20 cellular contexts compared by ENCODE assay signal in genomic region chr1:117531222-117531621, GRCh38.
DNase-seq lines count a peak whose midpoint lies in the region; ATAC-seq lines count a peak whose summit lies in the region.
"Had no signal": no experiment of that assay in that cellular context is flagged by ENCODE, and none has a peak within 500 bp of the region (broad histone marks: within the 10 kb centered on the region; RNA-seq: fewer than 3 reads in every experiment).

No MANE protein-coding gene starts in this region.

- H3K27ac Mint-ChIP-seq in activated CD4-positive, alpha-beta T cell treated with anti-CD3 and anti-CD28 coated beads for 36 hours, result peak overlapping the region; percentile 37
- H3K27ac Mint-ChIP-seq in activated naive CD4-positive, alpha-beta T cell treated with anti-CD3 and anti-CD28 coated beads, Interleukin-2, amount 50 U/mL, for 24 hours, result peak overlapping the region; percentile 91
- peak overlapping the region; percentile 82 for H3K27ac Mint-ChIP-seq in activated naive CD8-positive, alpha-beta T cell
- H3K27ac Mint-ChIP-seq: CD8-positive, alpha-beta T cell had no signal

- no peak overlapping the region for H3K4me3 Mint-ChIP-seq in activated CD4-positive, alpha-beta T cell treated with anti-CD3 and anti-CD28 coated beads for 36 hours
- no peak overlapping the region for H3K4me3 Mint-ChIP-seq in activated naive CD4-positive, alpha-beta T cell treated with anti-CD3 and anti-CD28 coated beads, Interleukin-2, amount 50 U/mL, for 24 hours
- no peak overlapping the region for H3K4me3 Mint-ChIP-seq in activated naive CD8-positive, alpha-beta T cell
- H3K4me3 Mint-ChIP-seq: CD8-positive, alpha-beta T cell had no signal

- POLR2A ChIA-PET in activated CD4-positive, alpha-beta T cell treated with anti-CD3 and anti-CD28 coated beads for 36 hours (lab: Charles Lee), result no interaction called here

- ATAC-seq in activated CD4-positive, alpha-beta T cell treated with anti-CD3 and anti-CD28 coated beads for 36 hours, result peak; percentile 63
- ATAC-seq in stimulated activated naive CD8-positive, alpha-beta T cell treated with anti-CD3 and anti-CD28 coated beads, Interleukin-15, Interleukin-2, amounts not matched to agents 100 U/mL and 50 U/mL, for 24 hours, result peak; percentile 69
- ATAC-seq in HG02981 (IDR thresholded peaks at IDR 0.05; ENCODE audit: unreplicated experiment), result no peak
- ATAC-seq: CD8-positive, alpha-beta T cell had no signal

- DNase-seq in activated CD4-positive, alpha-beta T cell treated with anti-CD3 and anti-CD28 coated beads for 36 hours, result no peak
- no peak for DNase-seq in activated CD4-positive, alpha-beta T cell treated with anti-CD3 and anti-CD28 coated beads, Interleukin-2, amount 50 U/mL, for 48 hours
- DNase-seq in activated naive CD4-positive, alpha-beta T cell treated with Interleukin-2 at 50 U/mL for 16 hours, result no peak
- DNase-seq in stimulated activated naive CD8-positive, alpha-beta T cell treated with anti-CD3 and anti-CD28 coated beads, Interleukin-15, Interleukin-2, amounts not matched to agents 100 U/mL and 50 U/mL, for 24 hours, result no peak
- no peak for DNase-seq in DMS53 treated with DMSO at 0.1 percent for 48 hours (lab: John Stamatoyannopoulos, UW; ENCODE audit: unreplicated experiment)
- DNase-seq: AML-193; C1 segment of cervical spinal cord; CD8-positive, alpha-beta T cell; GOT3; HCEC 1CT; IMR-90; NCI-H1694 treated with DMSO at 0.1 percent for 48 hours; NCI-H2081 treated with DMSO at 0.1 percent for 48 hours; NCI-H2171 treated with DMSO at 0.1 percent for 48 hours; NCI-H446; NCI-H526; Right ventricle myocardium superior had no signal

- intact Hi-C loops in activated CD4-positive, alpha-beta T cell treated with anti-CD3 and anti-CD28 coated beads for 36 hours (cut with DNase I, micrococcal nuclease), result loop anchor here (1.0 to 2.0 kb wide), 2 partner anchors 133 to 164 kb away; partner anchors contain the start of gene MAN1A2 (in 1 of the 2)

- H3K27me3 Mint-ChIP-seq in activated CD4-positive, alpha-beta T cell treated with anti-CD3 and anti-CD28 coated beads for 36 hours, result peaks cover 2% of the 10 kb centered on the region
- no peaks in the 10 kb centered on the region for H3K27me3 Mint-ChIP-seq in activated naive CD4-positive, alpha-beta T cell treated with anti-CD3 and anti-CD28 coated beads, Interleukin-2, amount 50 U/mL, for 24 hours
- H3K27me3 Mint-ChIP-seq in activated naive CD8-positive, alpha-beta T cell, result no peaks in the 10 kb centered on the region

- CTCF ChIA-PET in activated CD4-positive, alpha-beta T cell treated with anti-CD3 and anti-CD28 coated beads for 36 hours (lab: Charles Lee), result interaction anchor here (8.4 kb wide), 1 partner anchor 226 kb away, joined by 164 read pairs; no protein-coding TSS in a partner anchor

- peaks cover 2% of the 10 kb centered on the region for H3K9me3 Mint-ChIP-seq in activated CD4-positive, alpha-beta T cell treated with anti-CD3 and anti-CD28 coated beads for 36 hours (ENCODE audit: low read depth)
- H3K9me3 Mint-ChIP-seq in activated naive CD4-positive, alpha-beta T cell treated with anti-CD3 and anti-CD28 coated beads, Interleukin-2, amount 50 U/mL, for 24 hours, result no peaks in the 10 kb centered on the region
- H3K9me3 Mint-ChIP-seq in activated naive CD8-positive, alpha-beta T cell (ENCODE audit: low read depth), result no peaks in the 10 kb centered on the region
- H3K9me3 Mint-ChIP-seq: CD8-positive, alpha-beta T cell had no signal

- peaks cover 34% of the 10 kb centered on the region for H3K4me1 Mint-ChIP-seq in activated CD4-positive, alpha-beta T cell treated with anti-CD3 and anti-CD28 coated beads for 36 hours
- H3K4me1 Mint-ChIP-seq in activated naive CD4-positive, alpha-beta T cell treated with anti-CD3 and anti-CD28 coated beads, Interleukin-2, amount 50 U/mL, for 24 hours, result peaks cover 16% of the 10 kb centered on the region
- H3K4me1 Mint-ChIP-seq in activated naive CD8-positive, alpha-beta T cell (ENCODE audit: low read depth), result peaks cover 35% of the 10 kb centered on the region

- H3K36me3 Mint-ChIP-seq in activated CD4-positive, alpha-beta T cell treated with anti-CD3 and anti-CD28 coated beads for 36 hours (ENCODE audit: low read depth), result peaks cover 12% of the 10 kb centered on the region
- H3K36me3 Mint-ChIP-seq in activated naive CD4-positive, alpha-beta T cell treated with anti-CD3 and anti-CD28 coated beads, Interleukin-2, amount 50 U/mL, for 24 hours, result peaks cover 4% of the 10 kb centered on the region
- H3K36me3 Mint-ChIP-seq in activated naive CD8-positive, alpha-beta T cell, result peaks cover 10% of the 10 kb centered on the region

Comparison
In these comparisons a context has a peak if more than half of its experiments do, and no peak if none do; other contexts are left out.
1. H3K27ac Mint-ChIP-seq: peak in every context shown above with its lines; median percentile 91 in activated naive CD4-positive, alpha-beta T cell treated with anti-CD3 and anti-CD28 coated beads, Interleukin-2, amount 50 U/mL, for 24 hours; 82 in activated naive CD8-positive, alpha-beta T cell; 37 in activated CD4-positive, alpha-beta T cell treated with anti-CD3 and anti-CD28 coated beads for 36 hours.